Comparison of ENCODE assay signal across 30 cellular contexts in genomic region chr19:43429395-43429794, GRCh38. TPM values are rescaled to one million over a fixed set of nuclear protein-coding genes. Genes with fewer than 3 reads are reported as not detected.
"Had no signal": no experiment of that assay in that cellular context is flagged by ENCODE, and none has a peak within 500 bp of the region (broad histone marks: within the 10 kb centered on the region; RNA-seq: fewer than 3 reads in every experiment).

No MANE protein-coding gene starts in this region.

- H3K9me3 ChIP-seq: adrenal gland, body of pancreas, breast epithelium, SJSA1, SK-N-SH had no signal

- H3K4me3 Mint-ChIP-seq: activated CD8-positive, alpha-beta T cell treated with anti-CD3 and anti-CD28 coated beads for 36 hours; activated T-cell treated with anti-CD3 and anti-CD28 coated beads, Interleukin-2, amount 50 U/mL, for 72 hours; activated T-helper 17 cell treated with anti-CD3 and anti-CD28 coated beads, Interleukin-2, amount 50 U/mL, for 72 hours had no signal

- DNase-seq: activated effector memory CD4-positive, alpha-beta T cell treated with anti-CD3 and anti-CD28 coated beads, Interleukin-2, amount 50 U/mL, for 16 hours; activated naive CD4-positive, alpha-beta T cell treated with Interleukin-2 at 50 U/mL for 16 hours; activated T-cell treated with anti-CD3 and anti-CD28 coated beads, Interleukin-2, amount 50 U/mL, for 72 hours; adrenal gland; cerebellar nuclear complex; NCI-H1092; NCI-H1436 treated with DMSO at 0.1 percent for 48 hours; NCI-H1694 treated with DMSO at 0.1 percent for 48 hours; NCI-H2029; NCI-H345; NCI-H524 treated with DMSO at 0.1 percent for 48 hours; SHP77; SK-N-SH; T-helper 2 cell; T-helper 9 cell had no signal

- H3K9me3 Mint-ChIP-seq: activated CD8-positive, alpha-beta T cell treated with anti-CD3 and anti-CD28 coated beads for 36 hours; activated naive CD4-positive, alpha-beta T cell treated with anti-CD3 and anti-CD28 coated beads, Interleukin-2, amount 50 U/mL, for 72 hours; activated T-cell treated with anti-CD3 and anti-CD28 coated beads, Interleukin-2, amount 50 U/mL, for 72 hours; activated T-helper 17 cell treated with anti-CD3 and anti-CD28 coated beads, Interleukin-2, amount 50 U/mL, for 72 hours had no signal

- H3K27ac Mint-ChIP-seq: activated CD8-positive, alpha-beta T cell treated with anti-CD3 and anti-CD28 coated beads for 36 hours; activated T-cell treated with anti-CD3 and anti-CD28 coated beads, Interleukin-2, amount 50 U/mL, for 72 hours; activated T-helper 17 cell treated with anti-CD3 and anti-CD28 coated beads, Interleukin-2, amount 50 U/mL, for 72 hours had no signal

- H3K36me3 Mint-ChIP-seq: activated naive CD4-positive, alpha-beta T cell treated with anti-CD3 and anti-CD28 coated beads, Interleukin-2, amount 50 U/mL, for 72 hours had no signal

- H3K27ac ChIP-seq: adrenal gland, body of pancreas, KMS-11, SJSA1, WERI-Rb-1 had no signal

- H3K27me3 Mint-ChIP-seq: activated CD8-positive, alpha-beta T cell treated with anti-CD3 and anti-CD28 coated beads for 36 hours; activated T-helper 17 cell treated with anti-CD3 and anti-CD28 coated beads, Interleukin-2, amount 50 U/mL, for 72 hours had no signal

- ATAC-seq: activated CD8-positive, alpha-beta T cell treated with anti-CD3 and anti-CD28 coated beads for 36 hours; activated T-cell treated with anti-CD3 and anti-CD28 coated beads, Interleukin-2, amount 50 U/mL, for 72 hours; activated T-helper 17 cell treated with anti-CD3 and anti-CD28 coated beads, Interleukin-2, amount 50 U/mL, for 72 hours; Panc1 had no signal

- H3K27me3 ChIP-seq: adrenal gland, body of pancreas, breast epithelium, SJSA1 had no signal

RNA-seq across cellular contexts. Expression of gene TEX101, which starts 14.7 kb away (rescaled TPM):
- total RNA-seq: activated CD8-positive, alpha-beta memory T cell treated with anti-CD3 and anti-CD28 coated beads for 36 hours; activated CD8-positive, alpha-beta T cell treated with anti-CD3 and anti-CD28 coated beads for 36 hours; activated naive CD4-positive, alpha-beta T cell treated with anti-CD3 and anti-CD28 coated beads, Interleukin-2, amount 50 U/mL, for 72 hours; activated T-cell treated with anti-CD3 and anti-CD28 coated beads, Interleukin-2, amount 50 U/mL, for 72 hours; activated T-helper 17 cell treated with anti-CD3 and anti-CD28 coated beads, Interleukin-2, amount 50 U/mL, for 72 hours; adrenal gland; astrocyte; body of pancreas; breast epithelium; cardiac septum; LHCN-M2; NCI-H460; RPMI7951; SJSA1 had no signal

RNA-seq across cellular contexts. Expression of gene LYPD3, which starts 36.0 kb away (rescaled TPM):
- total RNA-seq: cardiac septum had no signal
